ENCODE assay signal across 8 cellular contexts in the genomic region with DNA sequence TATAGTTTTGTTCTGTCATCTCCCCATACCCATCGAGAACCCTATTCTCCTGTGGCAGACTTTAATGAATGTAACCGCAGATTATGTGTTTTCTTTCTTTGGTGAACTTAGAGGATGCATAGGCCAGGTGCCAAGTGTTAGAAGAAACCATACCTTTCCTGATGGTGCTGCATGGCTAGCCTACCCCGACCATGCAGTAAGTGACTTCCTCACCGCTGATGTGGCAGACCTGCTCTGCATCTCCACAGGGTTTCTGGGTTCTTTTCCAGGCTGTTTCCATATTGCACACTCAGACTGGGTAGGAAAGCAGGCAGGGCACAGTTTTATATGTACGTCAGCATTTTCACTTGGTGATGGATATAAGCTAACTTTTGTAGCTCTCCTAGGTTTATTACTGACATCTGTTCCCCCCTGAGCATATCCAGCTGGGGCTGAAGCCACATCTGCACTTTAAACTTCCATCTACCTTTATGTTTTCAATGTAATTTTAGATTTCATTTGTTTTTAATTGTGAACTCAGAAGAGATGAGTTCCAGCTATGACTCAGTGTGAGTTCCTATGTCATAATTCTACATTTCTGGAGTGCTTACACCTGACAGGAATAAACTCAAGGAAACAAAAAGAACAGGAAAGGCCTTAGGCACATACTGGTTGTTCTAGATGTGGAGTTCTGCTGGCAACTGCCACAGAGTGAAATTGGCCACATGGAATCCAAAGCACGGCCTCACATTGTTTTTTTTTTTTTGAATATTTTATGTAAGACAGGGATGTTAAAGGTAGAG. TPM values are rescaled to one million over a fixed set of nuclear protein-coding genes. Genes with fewer than 3 reads are reported as not detected.
DNase-seq lines count a peak whose midpoint lies in the region; ATAC-seq lines count a peak whose summit lies in the region.

No MANE protein-coding gene starts in this region.

- peak overlapping the region in 1 of 6 donors; percentile 8 for H3K27ac Mint-ChIP-seq in immature natural killer cell
- H3K27ac Mint-ChIP-seq in stimulated activated effector memory CD8-positive, alpha-beta T cell treated with anti-CD3 and anti-CD28 coated beads, Interleukin-12 subunit alpha, Interleukin-12 subunit beta, amount 100 ng/mL, for 72 hours, result no peak overlapping the region

- no peaks in the 10 kb centered on the region for H3K9me3 Mint-ChIP-seq in immature natural killer cell
- H3K9me3 Mint-ChIP-seq in stimulated activated effector memory CD8-positive, alpha-beta T cell treated with anti-CD3 and anti-CD28 coated beads, Interleukin-12 subunit alpha, Interleukin-12 subunit beta, amount 100 ng/mL, for 72 hours, result no peaks in the 10 kb centered on the region

- no peak overlapping the region for H3K4me3 Mint-ChIP-seq in immature natural killer cell
- H3K4me3 Mint-ChIP-seq in stimulated activated effector memory CD8-positive, alpha-beta T cell treated with anti-CD3 and anti-CD28 coated beads, Interleukin-12 subunit alpha, Interleukin-12 subunit beta, amount 100 ng/mL, for 72 hours, result no peak overlapping the region

- peak; percentile 89 for DNase-seq in NAMALWA (ENCODE audit: low spot score)
- DNase-seq in fibroblast of gingiva (ENCODE audit: low read depth), result peak; percentile 46
- DNase-seq in superior temporal gyrus (ENCODE audit: extremely low spot score), result peak; percentile 53
- no peak for DNase-seq in NCI-H128 (lab: John Stamatoyannopoulos, UW; ENCODE audit: unreplicated experiment)
- DNase-seq in immature natural killer cell, result no peak
- no peak for DNase-seq in stimulated activated effector memory CD8-positive, alpha-beta T cell treated with anti-CD3 and anti-CD28 coated beads, Interleukin-12 subunit alpha, Interleukin-12 subunit beta, amount 100 ng/mL, for 72 hours (ENCODE audit: low spot score in 2 of 2)
- DNase-seq in NK-92 (lab: John Stamatoyannopoulos, UW; ENCODE audit: unreplicated experiment), result no peak

- H3K27me3 Mint-ChIP-seq in immature natural killer cell (ENCODE audit: low read depth in 3 of 3), result peaks cover 0 to 2% (median 0%) of the 10 kb centered on the region in 3 donors

- peak; percentile 28 for ATAC-seq in GM19468 (IDR thresholded peaks at IDR 0.05; ENCODE audit: extremely low read depth, unreplicated experiment)
- no peak for ATAC-seq in stimulated activated effector memory CD8-positive, alpha-beta T cell treated with anti-CD3 and anti-CD28 coated beads, Interleukin-12 subunit alpha, Interleukin-12 subunit beta, amount 100 ng/mL, for 72 hours

- peaks cover 58 to 95% of the 10 kb centered on the region in 2 donors for H3K4me1 Mint-ChIP-seq in immature natural killer cell
- peaks cover 40% of the 10 kb centered on the region for H3K4me1 Mint-ChIP-seq in stimulated activated effector memory CD8-positive, alpha-beta T cell treated with anti-CD3 and anti-CD28 coated beads, Interleukin-12 subunit alpha, Interleukin-12 subunit beta, amount 100 ng/mL, for 72 hours

- H3K36me3 Mint-ChIP-seq in immature natural killer cell, result no peaks in the 10 kb centered on the region
- no peaks in the 10 kb centered on the region for H3K36me3 Mint-ChIP-seq in stimulated activated effector memory CD8-positive, alpha-beta T cell treated with anti-CD3 and anti-CD28 coated beads, Interleukin-12 subunit alpha, Interleukin-12 subunit beta, amount 100 ng/mL, for 72 hours

RNA-seq across cellular contexts. Expression of a gene that starts 42.4 kb away (rescaled TPM):
- polyA plus RNA-seq in immature natural killer cell, result 1 to 10 TPM; 3.0 to 6.6 (median 5.5) TPM

Comparison
In these comparisons a context has a peak if more than half of its experiments do, and no peak if none do; other contexts are left out.
1. DNase-seq: peak in NAMALWA (single experiment), fibroblast of gingiva (single experiment) and superior temporal gyrus (single experiment); none in NCI-H128 (single experiment), immature natural killer cell (0 of 3), stimulated activated effector memory CD8-positive, alpha-beta T cell treated with anti-CD3 and anti-CD28 coated beads, Interleukin-12 subunit alpha, Interleukin-12 subunit beta, amount 100 ng/mL, for 72 hours (0 of 2) and NK-92 (single experiment).